16 cellular contexts compared by ENCODE assay signal in the genomic region with DNA sequence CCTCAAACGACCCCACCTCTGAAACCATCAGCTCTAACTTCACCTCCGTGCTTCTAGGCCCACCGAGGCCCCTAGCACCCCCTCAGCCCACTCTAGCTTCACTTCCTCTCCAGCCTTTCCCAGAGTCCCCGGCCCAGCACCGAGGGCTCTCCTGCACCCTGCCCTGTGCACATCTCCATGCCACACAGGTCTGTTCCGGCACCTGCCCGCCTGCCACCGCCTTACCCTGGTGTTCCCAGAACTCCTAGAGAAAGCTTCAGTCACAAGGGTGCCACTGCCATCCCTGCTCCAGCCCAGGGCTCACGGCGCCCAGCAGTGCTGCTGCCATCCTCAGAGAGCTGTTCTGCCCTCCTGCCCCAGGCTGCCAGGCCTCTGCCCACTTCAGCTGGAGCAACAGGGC.
DNase-seq lines count a peak whose midpoint lies in the region; ATAC-seq and TF ChIP-seq lines count a peak whose summit lies in the region.
"Had no signal": no experiment of that assay in that cellular context is flagged by ENCODE, and none has a peak within 500 bp of the region (broad histone marks: within the 10 kb centered on the region; RNA-seq: fewer than 3 reads in every experiment).

No MANE protein-coding gene starts in this region.

- intact Hi-C loops in natural killer cell (cut with micrococcal nuclease) (no loop called here), posterior vena cava (cut with DNase I) (no loop called here), aorta (cut with DNase I) (no loop called here)
- intact Hi-C loops in dendritic cell treated with granulocyte-macrophage colony-stimulating factor and Interleukin-4, amounts not matched to agents 40 ng/mL and 50 ng/mL, for 4 days (cut with micrococcal nuclease): loop anchor here (10.0 kb wide), 1 partner anchor 108 kb away; no protein-coding TSS in a partner anchor

- no peaks in the 10 kb centered on the region for H3K36me3 Mint-ChIP-seq in natural killer cell treated with Interleukin-12 subunit alpha and Interleukin-12 subunit beta and Interleukin-15 and Interleukin-18, amount 100 ng/mL, for 72 hours
- no peaks in the 10 kb centered on the region for H3K36me3 Mint-ChIP-seq in natural killer cell
- H3K36me3 Mint-ChIP-seq in dendritic cell treated with granulocyte-macrophage colony-stimulating factor and Interleukin-4, amounts not matched to agents 40 ng/mL and 50 ng/mL, for 4 days (ENCODE audit: low read depth): no peaks in the 10 kb centered on the region
- H3K36me3 Mint-ChIP-seq: IgD-negative memory B cell had no signal

- 93 to 94% methylated on average over 10 of the region's 10 CpGs for WGBS in aorta, 2 donors
- 90% methylated on average over 10 of the region's 10 CpGs for WGBS in smooth muscle cell (ENCODE audit: low lambda C conversion rate)

- no peak overlapping the region for H3K4me2 ChIP-seq in smooth muscle cell

- peaks cover 16% of the 10 kb centered on the region in 2 donors for H3K27me3 Mint-ChIP-seq in natural killer cell treated with Interleukin-12 subunit alpha and Interleukin-12 subunit beta and Interleukin-15 and Interleukin-18, amount 100 ng/mL, for 72 hours
- peaks cover 5 to 16% of the 10 kb centered on the region in 2 donors for H3K27me3 Mint-ChIP-seq in natural killer cell (ENCODE audit: low read depth in 2 of 2)
- peaks cover 25% of the 10 kb centered on the region for H3K27me3 Mint-ChIP-seq in dendritic cell treated with granulocyte-macrophage colony-stimulating factor and Interleukin-4, amounts not matched to agents 40 ng/mL and 50 ng/mL, for 4 days

- H3K27ac Mint-ChIP-seq in natural killer cell treated with Interleukin-12 subunit alpha and Interleukin-12 subunit beta and Interleukin-15 and Interleukin-18, amount 100 ng/mL, for 72 hours: no peak overlapping the region
- no peak overlapping the region for H3K27ac Mint-ChIP-seq in natural killer cell
- peak overlapping the region; percentile 15 for H3K27ac Mint-ChIP-seq in dendritic cell treated with granulocyte-macrophage colony-stimulating factor and Interleukin-4, amounts not matched to agents 40 ng/mL and 50 ng/mL, for 4 days

- H3K4me1 Mint-ChIP-seq in natural killer cell treated with Interleukin-12 subunit alpha and Interleukin-12 subunit beta and Interleukin-15 and Interleukin-18, amount 100 ng/mL, for 72 hours (ENCODE audit: low read depth in 2 of 2): peaks cover 0 to 3% of the 10 kb centered on the region in 2 donors
- H3K4me1 Mint-ChIP-seq in natural killer cell: no peaks in the 10 kb centered on the region
- H3K4me1 Mint-ChIP-seq in dendritic cell treated with granulocyte-macrophage colony-stimulating factor and Interleukin-4, amounts not matched to agents 40 ng/mL and 50 ng/mL, for 4 days (ENCODE audit: low read depth): peaks cover 22% of the 10 kb centered on the region

- ATAC-seq in natural killer cell treated with Interleukin-12 subunit alpha and Interleukin-12 subunit beta and Interleukin-15 and Interleukin-18, amount 100 ng/mL, for 72 hours: peak; percentile 31 to 50
- no peak for ATAC-seq in natural killer cell
- peak; percentile 36 for ATAC-seq in aorta (ENCODE audit: low FRiP score)

- no peaks in the 10 kb centered on the region for H4K20me1 ChIP-seq in smooth muscle cell (ENCODE audit: low read depth)

- H3K9me3 ChIP-seq in aorta (ENCODE audit: control insufficient read depth, low read length) (no peaks in the 10 kb centered on the region), smooth muscle cell (replicated peaks; ENCODE audit: low read depth) (no peaks in the 10 kb centered on the region)

- H3K4me1 ChIP-seq in aorta (ENCODE audit: control insufficient read depth in 1 of 2, insufficient read depth in 2 of 2, low read length in 2 of 2) (no peaks in the 10 kb centered on the region), smooth muscle cell (ENCODE audit: low read depth) (no peaks in the 10 kb centered on the region)

- no peak overlapping the region for H3K27ac ChIP-seq in aorta (ENCODE audit: low read depth in 1 of 2, low read length in 2 of 2)
- no peak overlapping the region for H3K27ac ChIP-seq in smooth muscle cell (ENCODE audit: low read depth)

- H3K4me3 Mint-ChIP-seq in natural killer cell treated with Interleukin-12 subunit alpha and Interleukin-12 subunit beta and Interleukin-15 and Interleukin-18, amount 100 ng/mL, for 72 hours: no peak overlapping the region
- H3K4me3 Mint-ChIP-seq in natural killer cell: no peak overlapping the region
- no peak overlapping the region for H3K4me3 Mint-ChIP-seq in dendritic cell treated with granulocyte-macrophage colony-stimulating factor and Interleukin-4, amounts not matched to agents 40 ng/mL and 50 ng/mL, for 4 days
- H3K4me3 Mint-ChIP-seq: IgD-negative memory B cell had no signal

- H3K79me2 ChIP-seq in smooth muscle cell (ENCODE audit: low read depth): no peaks in the 10 kb centered on the region

- TF ChIP-seq CTCF in natural killer cell (IDR thresholded peaks at IDR 0.05) (no peak), smooth muscle cell (IDR thresholded peaks at IDR 0.05; ENCODE audit: borderline replicate concordance, insufficient read depth, poor library complexity, severe bottlenecking) (no peak)

- H3K9ac ChIP-seq in smooth muscle cell (ENCODE audit: low read depth): no peak overlapping the region

- no peak for DNase-seq in natural killer cell treated with Interleukin-12 subunit alpha and Interleukin-12 subunit beta and Interleukin-15 and Interleukin-18, amount 100 ng/mL, for 72 hours (ENCODE audit: low spot score)
- DNase-seq in natural killer cell: no peak
- DNase-seq in posterior vena cava (ENCODE audit: low spot score): peak; percentile 59
- peak; percentile 27 to 58 for DNase-seq in aorta
- DNase-seq in activated T-cell treated with anti-CD3 and anti-CD28 coated beads, Interleukin-2, amount 50 U/mL, for 1 hour: no peak
- no peak for DNase-seq in smooth muscle cell (lab: John Stamatoyannopoulos, UW; ENCODE audit: unreplicated experiment)
- DNase-seq in anterior cingulate cortex (lab: John Stamatoyannopoulos, UW): no peak
- DNase-seq: C1 segment of cervical spinal cord, GF-D8, NCI-H1417, NCI-H187 treated with DMSO at 0.1 percent for 48 hours, NCI-H2171, NCI-H446, SHP77 treated with DMSO at 0.1 percent for 48 hours had no signal

- no peaks in the 10 kb centered on the region for H3K27me3 ChIP-seq in aorta (ENCODE audit: control insufficient read depth in 1 of 2, insufficient read depth in 2 of 2, low read length in 1 of 2)
- no peaks in the 10 kb centered on the region for H3K27me3 ChIP-seq in smooth muscle cell (ENCODE audit: low read depth)

- H3K4me3 ChIP-seq in aorta (ENCODE audit: low read length in 2 of 2): no peak overlapping the region
- no peak overlapping the region for H3K4me3 ChIP-seq in smooth muscle cell

- H3K36me3 ChIP-seq in aorta (ENCODE audit: control insufficient read depth in 1 of 2, insufficient read depth in 2 of 2, low read length in 1 of 2): no peaks in the 10 kb centered on the region
- no peaks in the 10 kb centered on the region for H3K36me3 ChIP-seq in smooth muscle cell (ENCODE audit: low read depth)

- no peaks in the 10 kb centered on the region for H3K9me3 Mint-ChIP-seq in natural killer cell treated with Interleukin-12 subunit alpha and Interleukin-12 subunit beta and Interleukin-15 and Interleukin-18, amount 100 ng/mL, for 72 hours
- no peaks in the 10 kb centered on the region for H3K9me3 Mint-ChIP-seq in natural killer cell
- no peaks in the 10 kb centered on the region for H3K9me3 Mint-ChIP-seq in dendritic cell treated with granulocyte-macrophage colony-stimulating factor and Interleukin-4, amounts not matched to agents 40 ng/mL and 50 ng/mL, for 4 days
- H3K9me3 Mint-ChIP-seq: IgD-negative memory B cell had no signal

- H3F3A ChIP-seq in smooth muscle cell (ENCODE audit: low read depth): peaks cover 15% of the 10 kb centered on the region

- no peak overlapping the region for H2AFZ ChIP-seq in smooth muscle cell (ENCODE audit: low read depth)

Comparison
In these comparisons a context has a peak if more than half of its experiments do, and no peak if none do; other contexts are left out.
1. ATAC-seq: peak in natural killer cell treated with Interleukin-12 subunit alpha and Interleukin-12 subunit beta and Interleukin-15 and Interleukin-18, amount 100 ng/mL, for 72 hours (2 of 2) and aorta (single experiment); none in natural killer cell (0 of 3).
2. DNase-seq: peak in posterior vena cava (single experiment) and aorta (2 of 2); none in natural killer cell treated with Interleukin-12 subunit alpha and Interleukin-12 subunit beta and Interleukin-15 and Interleukin-18, amount 100 ng/mL, for 72 hours (single experiment), natural killer cell (single experiment), activated T-cell treated with anti-CD3 and anti-CD28 coated beads, Interleukin-2, amount 50 U/mL, for 1 hour (single experiment), smooth muscle cell (single experiment) and anterior cingulate cortex (0 of 58).